ENCODE assay signal across 34 cellular contexts in genomic region chr4:181656748-181657147, GRCh38.
"Had no signal": no experiment of that assay in that cellular context is flagged by ENCODE, and none has a peak within 500 bp of the region (broad histone marks: within the 10 kb centered on the region; RNA-seq: fewer than 3 reads in every experiment).

No MANE protein-coding gene starts in this region.

- H3K36me3 ChIP-seq: MG63 had no signal

- H3K9me3 ChIP-seq: MG63 had no signal

- DNase-seq: Karpas-422, Kasumi-1, MG63, MM.1S, MV-4-11, NCI-H1048, NCI-H1092, NCI-H1092 treated with DMSO at 0.1 percent for 48 hours, NCI-H1105, NCI-H1105 treated with DMSO at 0.1 percent for 48 hours, NCI-H1417, NCI-H1417 treated with DMSO at 0.1 percent for 48 hours, NCI-H1436, NCI-H1436 treated with DMSO at 0.1 percent for 48 hours, NCI-H146, NCI-H1694, NCI-H1694 treated with DMSO at 0.1 percent for 48 hours, NCI-H187, NCI-H187 treated with DMSO at 0.1 percent for 48 hours, NCI-H1930, NCI-H2029, NCI-H2029 treated with DMSO at 0.1 percent for 48 hours, NCI-H2081, NCI-H2107, NCI-H2171, NCI-H2171 treated with DMSO at 0.1 percent for 48 hours, NCI-H2227 treated with DMSO at 0.1 percent for 48 hours, NCI-H226, NCI-H345, NCI-H446, NCI-H446 treated with DMSO at 0.1 percent for 48 hours, NCI-H510A, NCI-H510A treated with DMSO at 0.1 percent for 48 hours, NCI-H524 had no signal

- H3K4me3 ChIP-seq: MG63 had no signal

- H3K27me3 ChIP-seq: MG63 had no signal
